8 cellular contexts compared by ENCODE assay signal in the genomic region with DNA sequence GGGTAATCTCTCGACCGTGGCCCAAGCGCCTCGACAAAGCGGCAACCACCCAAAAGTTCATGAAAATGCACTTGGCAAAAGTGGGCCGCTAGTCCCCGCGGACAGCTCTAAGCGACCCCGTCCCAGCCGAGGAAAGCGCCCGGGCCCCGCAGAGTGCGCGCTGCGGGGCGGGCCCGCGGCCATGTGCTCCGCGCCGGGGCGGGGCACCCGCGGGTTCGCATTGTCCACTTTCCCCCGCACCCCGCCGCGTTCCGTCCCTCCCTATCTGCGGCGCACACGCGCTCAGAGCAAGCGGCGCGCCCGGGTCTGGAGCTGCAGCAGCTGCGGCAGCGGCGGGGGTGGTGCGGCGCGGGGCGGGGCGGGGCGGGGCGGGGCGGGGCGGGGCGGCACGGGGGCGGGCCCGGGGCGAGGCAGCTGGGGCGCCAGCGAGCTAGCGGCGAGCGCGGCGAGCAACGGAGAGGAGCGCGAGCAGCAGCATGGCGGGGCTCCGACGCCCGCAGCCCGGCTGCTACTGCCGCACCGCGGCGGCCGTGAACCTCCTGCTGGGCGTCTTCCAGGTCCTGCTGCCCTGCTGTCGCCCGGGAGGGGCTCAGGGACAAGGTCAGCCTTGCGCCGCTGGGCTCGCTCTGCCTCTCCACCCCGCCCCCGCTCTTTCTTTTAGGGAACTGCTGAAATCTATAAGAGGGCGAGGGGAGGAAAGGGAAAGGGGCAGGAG. TPM values are rescaled to one million over a fixed set of nuclear protein-coding genes. Genes with fewer than 3 reads are reported as not detected.
DNase-seq lines count a peak whose midpoint lies in the region; TF ChIP-seq lines count a peak whose summit lies in the region.

A gene with protein sequence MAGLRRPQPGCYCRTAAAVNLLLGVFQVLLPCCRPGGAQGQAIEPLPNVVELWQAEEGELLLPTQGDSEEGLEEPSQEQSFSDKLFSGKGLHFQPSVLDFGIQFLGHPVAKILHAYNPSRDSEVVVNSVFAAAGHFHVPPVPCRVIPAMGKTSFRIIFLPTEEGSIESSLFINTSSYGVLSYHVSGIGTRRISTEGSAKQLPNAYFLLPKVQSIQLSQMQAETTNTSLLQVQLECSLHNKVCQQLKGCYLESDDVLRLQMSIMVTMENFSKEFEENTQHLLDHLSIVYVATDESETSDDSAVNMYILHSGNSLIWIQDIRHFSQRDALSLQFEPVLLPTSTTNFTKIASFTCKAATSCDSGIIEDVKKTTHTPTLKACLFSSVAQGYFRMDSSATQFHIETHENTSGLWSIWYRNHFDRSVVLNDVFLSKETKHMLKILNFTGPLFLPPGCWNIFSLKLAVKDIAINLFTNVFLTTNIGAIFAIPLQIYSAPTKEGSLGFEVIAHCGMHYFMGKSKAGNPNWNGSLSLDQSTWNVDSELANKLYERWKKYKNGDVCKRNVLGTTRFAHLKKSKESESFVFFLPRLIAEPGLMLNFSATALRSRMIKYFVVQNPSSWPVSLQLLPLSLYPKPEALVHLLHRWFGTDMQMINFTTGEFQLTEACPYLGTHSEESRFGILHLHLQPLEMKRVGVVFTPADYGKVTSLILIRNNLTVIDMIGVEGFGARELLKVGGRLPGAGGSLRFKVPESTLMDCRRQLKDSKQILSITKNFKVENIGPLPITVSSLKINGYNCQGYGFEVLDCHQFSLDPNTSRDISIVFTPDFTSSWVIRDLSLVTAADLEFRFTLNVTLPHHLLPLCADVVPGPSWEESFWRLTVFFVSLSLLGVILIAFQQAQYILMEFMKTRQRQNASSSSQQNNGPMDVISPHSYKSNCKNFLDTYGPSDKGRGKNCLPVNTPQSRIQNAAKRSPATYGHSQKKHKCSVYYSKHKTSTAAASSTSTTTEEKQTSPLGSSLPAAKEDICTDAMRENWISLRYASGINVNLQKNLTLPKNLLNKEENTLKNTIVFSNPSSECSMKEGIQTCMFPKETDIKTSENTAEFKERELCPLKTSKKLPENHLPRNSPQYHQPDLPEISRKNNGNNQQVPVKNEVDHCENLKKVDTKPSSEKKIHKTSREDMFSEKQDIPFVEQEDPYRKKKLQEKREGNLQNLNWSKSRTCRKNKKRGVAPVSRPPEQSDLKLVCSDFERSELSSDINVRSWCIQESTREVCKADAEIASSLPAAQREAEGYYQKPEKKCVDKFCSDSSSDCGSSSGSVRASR (N-terminal part only) (plus strand): TSS at position 439 of the 715 bp plus-strand sequence. CDS start 38 bp downstream, at position 477.

- TF ChIP-seq CTCF in HEK293 (tag by site-specific recombination; IDR thresholded peaks at IDR 0.05) (peak; percentile 66), right atrium auricular region (IDR thresholded peaks at IDR 0.05) (peak in 1 of 2 donors; percentile 40)

- no peaks in the 10 kb centered on the region for H3K27me3 ChIP-seq in right atrium auricular region

- H3K4me3 ChIP-seq in HEK293 (ENCODE audit: low read depth, low read length) (peak within 1 kb of the TSS; percentile 78), right atrium auricular region (peak within 1 kb of the TSS; percentile 62 to 90)

- H3K36me3 ChIP-seq in HEK293 (ENCODE audit: control insufficient read depth in 2 of 2, insufficient read depth in 1 of 2, low read length in 2 of 2) (no peaks in the 10 kb centered on the region; a peak in 1 of 3 replicates), right atrium auricular region (no peaks in the 10 kb centered on the region)

- CTCF ChIA-PET in HEK293 (lab: Yijun Ruan, JAX): interaction anchor here (0.6 to 1.9 kb wide), 4 partner anchors 31 to 108 kb away, joined by 3 to 7 read pairs (median 3); no protein-coding TSS in a partner anchor

- TF ChIP-seq POLR2A in GM10847 (IDR thresholded peaks at IDR 0.05; ENCODE audit: extremely low read depth, insufficient read length): peak; percentile 56

- H3K27ac ChIP-seq in HEK293 (ENCODE audit: extremely low read depth, low read depth, low read length): peak within 1 kb of the TSS; percentile 70; the same call in 1 of the 2 replicates
- peak within 1 kb of the TSS; percentile 79 to 84 for H3K27ac ChIP-seq in right atrium auricular region

- H3K4me1 ChIP-seq in HEK293 (ENCODE audit: control insufficient read depth, insufficient read depth, low read length) (0 out of 2 replicates have a peak, but pooled peaks cover 3% of the 10 kb centered on the region), right atrium auricular region (peaks cover 0 to 40% of the 10 kb centered on the region in 2 donors)

- H3K9me3 ChIP-seq in HEK293 (ENCODE audit: control insufficient read depth, insufficient read depth, low read depth, low read length) (no peaks in the 10 kb centered on the region), right atrium auricular region (no peaks in the 10 kb centered on the region)

- DNase-seq in MV-4-11 (lab: John Stamatoyannopoulos, UW): peak; percentile 70
- peak; percentile 52 to 77 (median 65) for DNase-seq in T-helper 1 cell
- DNase-seq in amygdala (lab: John Stamatoyannopoulos, UW): peak in 54 of 56 donors; percentile 10 to 86 (median 65)
- DNase-seq in right atrium auricular region (ENCODE audit: low spot score): no peak
- peak; percentile 74 for DNase-seq in putamen (ENCODE audit: low spot score)
- no peak for DNase-seq in NCI-H2107 treated with DMSO at 0.1 percent for 48 hours (lab: John Stamatoyannopoulos, UW; ENCODE audit: unreplicated experiment)

- POLR2A ChIA-PET in HEK293 (lab: Yijun Ruan, JAX): interaction anchor here (0.6 to 2.2 kb wide), 11 partner anchors 11 to 178 kb away, joined by 3 to 10 read pairs (median 3); partner anchors contain the start of gene MND1

TF ChIP-seq in HEK293, 187 proteins besides CTCF, POLR2A, EP300 and RAD21 (continues in another document):
- TF ChIP-seq ZNF629 (tag by site-specific recombination; IDR thresholded peaks at IDR 0.05) (no peak), ZNF10 (tag by site-specific recombination; IDR thresholded peaks at IDR 0.05) (no peak), ZNF239 (tag by site-specific recombination; IDR thresholded peaks at IDR 0.05) (no peak), ZNF221 (tag by site-specific recombination; IDR thresholded peaks at IDR 0.05; ENCODE audit: borderline replicate concordance) (no peak), ZNF670 (tag by site-specific recombination; IDR thresholded peaks at IDR 0.05; ENCODE audit: low read depth) (no peak), ZFP3 (tag by site-specific recombination; IDR thresholded peaks at IDR 0.05; ENCODE audit: low read depth) (no peak), OSR2 (tag by site-specific recombination; IDR thresholded peaks at IDR 0.05) (no peak), GLI2 (tag by site-specific recombination; IDR thresholded peaks at IDR 0.05; ENCODE audit: borderline replicate concordance, low read depth) (no peak), ZNF248 (tag by site-specific recombination; IDR thresholded peaks at IDR 0.05) (no peak), ZNF112 (tag by site-specific recombination; IDR thresholded peaks at IDR 0.05) (no peak), ZNF114 (tag by site-specific recombination; IDR thresholded peaks at IDR 0.05) (no peak), RBAK (tag by site-specific recombination; IDR thresholded peaks at IDR 0.05) (no peak), ZNF362 (tag by site-specific recombination; IDR thresholded peaks at IDR 0.05) (no peak), ZEB2 (tag by site-specific recombination; IDR thresholded peaks at IDR 0.05) (no peak), ZNF623 (tag by site-specific recombination; IDR thresholded peaks at IDR 0.05) (no peak)
- TF ChIP-seq, protein P1, sequence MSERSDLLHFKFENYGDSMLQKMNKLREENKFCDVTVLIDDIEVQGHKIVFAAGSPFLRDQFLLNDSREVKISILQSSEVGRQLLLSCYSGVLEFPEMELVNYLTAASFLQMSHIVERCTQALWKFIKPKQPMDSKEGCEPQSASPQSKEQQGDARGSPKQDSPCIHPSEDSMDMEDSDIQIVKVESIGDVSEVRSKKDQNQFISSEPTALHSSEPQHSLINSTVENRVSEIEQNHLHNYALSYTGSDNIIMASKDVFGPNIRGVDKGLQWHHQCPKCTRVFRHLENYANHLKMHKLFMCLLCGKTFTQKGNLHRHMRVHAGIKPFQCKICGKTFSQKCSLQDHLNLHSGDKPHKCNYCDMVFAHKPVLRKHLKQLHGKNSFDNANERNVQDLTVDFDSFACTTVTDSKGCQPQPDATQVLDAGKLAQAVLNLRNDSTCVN (tag by site-specific recombination; optimal IDR thresholded peaks at IDR 0.05): peak; percentile 70
- TF ChIP-seq, protein P2, sequence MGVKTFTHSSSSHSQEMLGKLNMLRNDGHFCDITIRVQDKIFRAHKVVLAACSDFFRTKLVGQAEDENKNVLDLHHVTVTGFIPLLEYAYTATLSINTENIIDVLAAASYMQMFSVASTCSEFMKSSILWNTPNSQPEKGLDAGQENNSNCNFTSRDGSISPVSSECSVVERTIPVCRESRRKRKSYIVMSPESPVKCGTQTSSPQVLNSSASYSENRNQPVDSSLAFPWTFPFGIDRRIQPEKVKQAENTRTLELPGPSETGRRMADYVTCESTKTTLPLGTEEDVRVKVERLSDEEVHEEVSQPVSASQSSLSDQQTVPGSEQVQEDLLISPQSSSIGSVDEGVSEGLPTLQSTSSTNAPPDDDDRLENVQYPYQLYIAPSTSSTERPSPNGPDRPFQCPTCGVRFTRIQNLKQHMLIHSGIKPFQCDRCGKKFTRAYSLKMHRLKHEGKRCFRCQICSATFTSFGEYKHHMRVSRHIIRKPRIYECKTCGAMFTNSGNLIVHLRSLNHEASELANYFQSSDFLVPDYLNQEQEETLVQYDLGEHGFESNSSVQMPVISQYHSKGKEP (tag by site-specific recombination; IDR thresholded peaks at IDR 0.05): 0 out of 2 replicates have a peak, but pooled peaks have one; percentile 55

RNA-seq across cellular contexts. Expression of the gene that starts here (rescaled TPM):
- 10 to 100 TPM; 10.9 to 15.4 TPM for total RNA-seq in right atrium auricular region

Comparison
In these comparisons a context has a peak if more than half of its experiments do, and no peak if none do; other contexts are left out.
1. DNase-seq: peak in MV-4-11 (single experiment), T-helper 1 cell (5 of 5), amygdala (54 of 56) and putamen (single experiment); none in right atrium auricular region (single experiment) and NCI-H2107 treated with DMSO at 0.1 percent for 48 hours (single experiment).